In genomic region chr9:4207881-4208615, GRCh38 we compare ENCODE assay signal across 13 cellular contexts.
DNase-seq lines count a peak whose midpoint lies in the region; ATAC-seq and TF ChIP-seq lines count a peak whose summit lies in the region.
"Had no signal": no experiment of that assay in that cellular context is flagged by ENCODE, and none has a peak within 500 bp of the region (broad histone marks: within the 10 kb centered on the region; RNA-seq: fewer than 3 reads in every experiment).

No MANE protein-coding gene starts in this region.

- no peak for TF ChIP-seq CTCF in nephron progenitor cell (IDR thresholded peaks at IDR 0.05)

- peaks cover 19% of the 10 kb centered on the region for H3K4me1 Mint-ChIP-seq in nephron progenitor cell
- H3K4me1 Mint-ChIP-seq: WTC11 had no signal

- no peaks in the 10 kb centered on the region for H3K27me3 ChIP-seq in ACC112 (ENCODE audit: insufficient read depth, low read length)

- peaks cover 5% of the 10 kb centered on the region for H3K36me3 Mint-ChIP-seq in nephron progenitor cell (ENCODE audit: low read depth)
- H3K36me3 Mint-ChIP-seq: WTC11 had no signal

- H3K27me3 Mint-ChIP-seq in nephron progenitor cell (ENCODE audit: low read depth, poor library complexity): peaks cover 7% of the 10 kb centered on the region

- ATAC-seq in GM21737 (IDR thresholded peaks at IDR 0.05; ENCODE audit: unreplicated experiment): no peak
- ATAC-seq: WTC11 had no signal

- H3K27ac Mint-ChIP-seq in nephron progenitor cell: peak overlapping the region; percentile 79
- H3K27ac Mint-ChIP-seq: WTC11 had no signal

- no peak overlapping the region for H3K4me3 ChIP-seq in ACC112 (ENCODE audit: low read depth, low read length)

- H3K36me3 ChIP-seq in ACC112 (ENCODE audit: insufficient read depth, low read length): no peaks in the 10 kb centered on the region

- intact Hi-C loops in posterior cingulate gyrus (cut with DNase I): no loop called here

- H3K4me1 ChIP-seq in ACC112 (ENCODE audit: control insufficient read depth, insufficient read depth, low read length, unreplicated experiment): peaks cover 12% of the 10 kb centered on the region

- peak; percentile 36 for DNase-seq in NCI-H2107 treated with DMSO at 0.1 percent for 48 hours (lab: John Stamatoyannopoulos, UW; ENCODE audit: unreplicated experiment)
- peak; percentile 90 for DNase-seq in fibroblast of gingiva (ENCODE audit: low read depth)
- no peak for DNase-seq in nephron progenitor cell
- no peak for DNase-seq in posterior cingulate gyrus
- no peak for DNase-seq in COR-L47 (lab: John Stamatoyannopoulos, UW)
- DNase-seq in middle frontal gyrus (ENCODE audit: extremely low spot score, low spot score): no peak
- DNase-seq: erythroblast, islet precursor cell, KBM-7, SHP77 treated with DMSO at 0.1 percent for 48 hours had no signal

- H3K27ac ChIP-seq in ACC112 (ENCODE audit: low read depth, low read length): peak overlapping the region; percentile 61

- H2AFZ ChIP-seq in ACC112 (ENCODE audit: low read length, unreplicated experiment): no peak overlapping the region

- no peak overlapping the region for H3K4me3 Mint-ChIP-seq in nephron progenitor cell
- H3K4me3 Mint-ChIP-seq: WTC11 had no signal

- peaks cover 6% of the 10 kb centered on the region for H3K79me2 ChIP-seq in ACC112 (ENCODE audit: control insufficient read depth, insufficient read depth, low read length, unreplicated experiment)

- H3K9me3 Mint-ChIP-seq in nephron progenitor cell: peaks cover 6% of the 10 kb centered on the region

Comparison
In these comparisons a context has a peak if more than half of its experiments do, and no peak if none do; other contexts are left out.
1. DNase-seq: peak in NCI-H2107 treated with DMSO at 0.1 percent for 48 hours (single experiment) and fibroblast of gingiva (single experiment); none in nephron progenitor cell (single experiment), posterior cingulate gyrus (0 of 10), COR-L47 (single experiment) and middle frontal gyrus (single experiment).